16 cellular contexts compared by ENCODE assay signal in genomic region chr3:18751514-18751913, GRCh38.
DNase-seq lines count a peak whose midpoint lies in the region; ATAC-seq, FAIRE-seq and TF ChIP-seq lines count a peak whose summit lies in the region.
"Had no signal": no experiment of that assay in that cellular context is flagged by ENCODE, and none has a peak within 500 bp of the region (broad histone marks: within the 10 kb centered on the region; RNA-seq: fewer than 3 reads in every experiment).

No MANE protein-coding gene starts in this region.

- H3K36me3 ChIP-seq in OCI-LY7 (ENCODE audit: insufficient read depth, low read length) (no peaks in the 10 kb centered on the region; the same call in 1 of the 2 replicates), testis (ENCODE audit: low read depth, missing control alignments) (no peaks in the 10 kb centered on the region), PC-3 (ENCODE audit: low read depth, low read length) (no peaks in the 10 kb centered on the region)

- H4K20me1 ChIP-seq in OCI-LY7 (ENCODE audit: insufficient read depth, low read length) (no peaks in the 10 kb centered on the region), PC-3 (ENCODE audit: low read length) (no peaks in the 10 kb centered on the region)

- POLR2A ChIA-PET in OCI-LY7 (lab: Charles Lee), result interaction anchor here (1.0 kb wide), 2 partner anchors 14 to 57 kb away, joined by 3 read pairs; no protein-coding TSS in a partner anchor
- POLR2A ChIA-PET in PC-3 (lab: Charles Lee; ENCODE audit: unreplicated experiment), result no interaction called here

- peaks cover 72% of the 10 kb centered on the region for H3K4me1 ChIP-seq in OCI-LY7 (ENCODE audit: insufficient read depth, low read length, poor library complexity, severe bottlenecking)
- no peaks in the 10 kb centered on the region for H3K4me1 ChIP-seq in testis
- H3K4me1 ChIP-seq in PC-3 (ENCODE audit: insufficient read depth, low read length), result no peaks in the 10 kb centered on the region

- 71 to 81% methylated on average over 1 of the region's 1 CpG for WGBS in testis, 2 donors

- H3F3A ChIP-seq in PC-3 (ENCODE audit: low read length, unreplicated experiment), result no peaks in the 10 kb centered on the region

- intact Hi-C loops in OCI-LY7 (cut with micrococcal nuclease; ENCODE audit: unreplicated experiment), result loop anchor here (10.0 kb wide), 1 partner anchor 627 kb away; no protein-coding TSS in a partner anchor
- intact Hi-C loops in testis (cut with DNase I; ENCODE audit: low total_unique reads), result no loop called here
- intact Hi-C loops in PC-3 (cut with micrococcal nuclease), result no loop called here

- BruUV-seq in OCI-LY7 (replicated peaks; lab: Mats Ljungman, UMichigan) (no TSS peak), PC-3 (replicated peaks; lab: Mats Ljungman, UMichigan) (no TSS peak)

- TF ChIP-seq CTCF in OCI-LY7 (conservative IDR thresholded peaks at IDR 0.05; ENCODE audit: low read length), result no peak
- TF ChIP-seq CTCF in testis (IDR thresholded peaks at IDR 0.05), result no peak
- no peak for TF ChIP-seq CTCF in PC-3 (conservative IDR thresholded peaks at IDR 0.05; ENCODE audit: low read depth, low read length)

- H3K27me3 ChIP-seq in testis (no peaks in the 10 kb centered on the region), PC-3 (ENCODE audit: low read length) (no peaks in the 10 kb centered on the region)
- H3K27me3 ChIP-seq: body of pancreas had no signal

- FAIRE-seq in GM12892 (lab: Jason Lieb, UNC), result peak; percentile 50
- FAIRE-seq: islet of Langerhans had no signal

- CTCF ChIA-PET in OCI-LY7 (lab: Charles Lee; ENCODE audit: unreplicated experiment), result no interaction called here
- CTCF ChIA-PET in PC-3 (lab: Charles Lee), result interaction anchor here (0.6 kb wide), 1 partner anchor 19 kb away, joined by 5 read pairs; no protein-coding TSS in a partner anchor

- H3K4me2 ChIP-seq in OCI-LY7 (ENCODE audit: low read length) (peak overlapping the region; percentile 78), PC-3 (ENCODE audit: low read length) (no peak overlapping the region)
- H3K4me2 ChIP-seq: PC-9 had no signal

- ATAC-seq in GM21390 (IDR thresholded peaks at IDR 0.05; ENCODE audit: unreplicated experiment), result peak; percentile 61
- no peak for ATAC-seq in PC-3
- ATAC-seq: body of pancreas; natural killer cell treated with Interleukin-12 subunit alpha and Interleukin-12 subunit beta and Interleukin-15 and Interleukin-18, amount 100 ng/mL, for 72 hours; sciatic nerve had no signal

- H3K9ac ChIP-seq in PC-3 (ENCODE audit: low read length), result no peak overlapping the region

- TF ChIP-seq POLR2A in GM12892 (IDR thresholded peaks at IDR 0.05; ENCODE audit: low read depth, low read length), result no peak
- no peak for TF ChIP-seq POLR2A in testis (IDR thresholded peaks at IDR 0.05)

- H3K9me2 ChIP-seq in OCI-LY7 (ENCODE audit: insufficient read depth, low read length) (no peaks in the 10 kb centered on the region), PC-3 (replicated peaks; ENCODE audit: low read length) (no peaks in the 10 kb centered on the region)

- H3K9me3 ChIP-seq in OCI-LY7 (ENCODE audit: low read length) (no peaks in the 10 kb centered on the region), testis (no peaks in the 10 kb centered on the region), PC-3 (ENCODE audit: low read length) (no peaks in the 10 kb centered on the region)
- H3K9me3 ChIP-seq: body of pancreas had no signal

- DNase-seq in GM12892 (ENCODE audit: insufficient read length), result no peak
- peak; percentile 55 for DNase-seq in NCI-H1092 treated with DMSO at 0.1 percent for 48 hours (lab: John Stamatoyannopoulos, UW)
- DNase-seq in OCI-LY7 (ENCODE audit: low spot score), result peak; percentile 91
- DNase-seq in testis, result no peak
- no peak for DNase-seq in PC-3
- DNase-seq in activated naive CD4-positive, alpha-beta T cell (lab: John Stamatoyannopoulos, UW), result no peak
- no peak for DNase-seq in ecto neural progenitor cell (ENCODE audit: low spot score)
- DNase-seq: activated T-cell treated with anti-CD3 and anti-CD28 coated beads, Interleukin-2, amount 50 U/mL, for 48 hours; foreskin fibroblast; PC-9; T-helper 1 cell had no signal

- H3K4me3 ChIP-seq in OCI-LY7 (ENCODE audit: low read depth, low read length, poor library complexity, severe bottlenecking) (peak overlapping the region; percentile 45), testis (no peak overlapping the region), PC-3 (ENCODE audit: low read length) (no peak overlapping the region)
- H3K4me3 ChIP-seq: body of pancreas, PC-9 had no signal

- H3K79me2 ChIP-seq in OCI-LY7 (ENCODE audit: insufficient read depth, low read depth, low read length) (no peaks in the 10 kb centered on the region), PC-3 (ENCODE audit: low read length) (no peaks in the 10 kb centered on the region)

- H2AFZ ChIP-seq in OCI-LY7 (ENCODE audit: low read length) (peak overlapping the region; percentile 23; the same call in 1 of the 2 replicates), PC-3 (ENCODE audit: low read length) (no peak overlapping the region)
- H2AFZ ChIP-seq: PC-9 had no signal

- peak overlapping the region; percentile 91 for H3K27ac ChIP-seq in OCI-LY7 (ENCODE audit: low read depth, low read length, poor library complexity, severe bottlenecking)
- no peak overlapping the region for H3K27ac ChIP-seq in testis
- H3K27ac ChIP-seq in PC-3 (ENCODE audit: low read length), result no peak overlapping the region
- H3K27ac ChIP-seq: body of pancreas, PC-9 had no signal

Comparison
In these comparisons a context has a peak if more than half of its experiments do, and no peak if none do; other contexts are left out.
1. DNase-seq: peak in NCI-H1092 treated with DMSO at 0.1 percent for 48 hours (single experiment) and OCI-LY7 (single experiment); none in GM12892 (single experiment), testis (single experiment), PC-3 (single experiment), activated naive CD4-positive, alpha-beta T cell (0 of 4) and ecto neural progenitor cell (single experiment).